Comparison of ENCODE assay signal across 28 cellular contexts in genomic region chr6:21045135-21045616, GRCh38.
DNase-seq lines count a peak whose midpoint lies in the region; FAIRE-seq and TF ChIP-seq lines count a peak whose summit lies in the region.
"Had no signal": no experiment of that assay in that cellular context is flagged by ENCODE, and none has a peak within 500 bp of the region (broad histone marks: within the 10 kb centered on the region; RNA-seq: fewer than 3 reads in every experiment).

No MANE protein-coding gene starts in this region.

- H3K27ac Mint-ChIP-seq in nephron progenitor cell: no peak overlapping the region
- H3K27ac Mint-ChIP-seq: CD4-positive, CD25-positive, alpha-beta regulatory T cell; HFFc6; mesothelial cell of epicardium; naive thymus-derived CD4-positive, alpha-beta T cell had no signal

- no peak overlapping the region for H3K9ac ChIP-seq in MM.1S (ENCODE audit: low read length)
- H3K9ac ChIP-seq: GM23248 had no signal

- DNase-seq in Caki2 (ENCODE audit: low read depth) (peak; percentile 91), nephron progenitor cell (no peak), MM.1S (no peak), epidermal melanocyte (ENCODE audit: insufficient read length, low spot score) (no peak), C1 segment of cervical spinal cord (lab: John Stamatoyannopoulos, UW) (no peak)
- DNase-seq: activated CD4-positive, alpha-beta T cell treated with anti-CD3 and anti-CD28 coated beads for 48 hours; activated naive CD4-positive, alpha-beta T cell treated with anti-CD3 and anti-CD28 coated beads, Interleukin-2, amount 50 U/mL, for 16 hours; anterior cingulate cortex; caudate nucleus; CD4-positive, CD25-positive, alpha-beta regulatory T cell; DMS79; GM23248; head of caudate nucleus; HFFc6; KBM-7; left ventricle myocardium inferior; naive thymus-derived CD4-positive, alpha-beta T cell; NCI-H1436 treated with DMSO at 0.1 percent for 48 hours; NCI-H748 treated with DMSO at 0.1 percent for 48 hours; right cardiac atrium; stimulated activated CD4-positive, alpha-beta T cell treated with anti-CD3 and anti-CD28 coated beads, Interleukin-4, amount 100 ng/mL, for 24 hours; stimulated activated naive CD4-positive, alpha-beta T cell; testis had no signal

- no peaks in the 10 kb centered on the region for H3K9me2 ChIP-seq in MM.1S (replicated peaks; ENCODE audit: insufficient read depth, low read length)

- peak overlapping the region; percentile 12 for H3K4me3 Mint-ChIP-seq in nephron progenitor cell
- H3K4me3 Mint-ChIP-seq: CD4-positive, CD25-positive, alpha-beta regulatory T cell; HFFc6; mesothelial cell of epicardium; naive thymus-derived CD4-positive, alpha-beta T cell had no signal

- no peak overlapping the region for H3K4me3 ChIP-seq in MM.1S (ENCODE audit: low read length)
- H3K4me3 ChIP-seq: GM23248, left ventricle myocardium inferior, testis had no signal

- peaks cover 35% of the 10 kb centered on the region for H3K4me1 Mint-ChIP-seq in nephron progenitor cell

- no peaks in the 10 kb centered on the region for H3K9me3 ChIP-seq in MM.1S (replicated peaks; ENCODE audit: insufficient read depth, low read length)
- H3K9me3 ChIP-seq: left ventricle myocardium inferior, testis had no signal

- peak; percentile 41 for FAIRE-seq in islet of Langerhans (lab: Jason Lieb, UNC)
- FAIRE-seq: GM18507, urothelium cell line had no signal

- no peaks in the 10 kb centered on the region for H3K9me3 Mint-ChIP-seq in nephron progenitor cell
- H3K9me3 Mint-ChIP-seq: CD4-positive, CD25-positive, alpha-beta regulatory T cell; HFFc6; mesothelial cell of epicardium had no signal

- no peaks in the 10 kb centered on the region for H3K79me2 ChIP-seq in MM.1S (ENCODE audit: low read length)

- H3K4me2 ChIP-seq in MM.1S (ENCODE audit: low read depth, low read length): no peak overlapping the region

- no peaks in the 10 kb centered on the region for H3F3A ChIP-seq in MM.1S (ENCODE audit: insufficient read depth, low read length)

- H3K36me3 Mint-ChIP-seq in nephron progenitor cell (ENCODE audit: low read depth): no peaks in the 10 kb centered on the region

- TF ChIP-seq CTCF in VCaP (conservative IDR thresholded peaks at IDR 0.05) (no peak), nephron progenitor cell (IDR thresholded peaks at IDR 0.05) (no peak), MM.1S (IDR thresholded peaks at IDR 0.05; ENCODE audit: low read length) (no peak)

- H3K27me3 Mint-ChIP-seq in nephron progenitor cell (ENCODE audit: low read depth, poor library complexity): no peaks in the 10 kb centered on the region
- H3K27me3 Mint-ChIP-seq: CD4-positive, CD25-positive, alpha-beta regulatory T cell; naive thymus-derived CD4-positive, alpha-beta T cell had no signal

- H2AFZ ChIP-seq in MM.1S (ENCODE audit: low read length): no peak overlapping the region
- H2AFZ ChIP-seq: GM23248 had no signal

- H3K36me3 ChIP-seq in MM.1S (replicated peaks; ENCODE audit: insufficient read depth, low read length): no peaks in the 10 kb centered on the region
- H3K36me3 ChIP-seq: left ventricle myocardium inferior had no signal

- no peaks in the 10 kb centered on the region for H4K20me1 ChIP-seq in MM.1S (ENCODE audit: insufficient read depth, low read length)

- H3K27ac ChIP-seq in VCaP: peak overlapping the region; percentile 59
- H3K27ac ChIP-seq in MM.1S (ENCODE audit: low read length): no peak overlapping the region
- H3K27ac ChIP-seq: GM23248, left ventricle myocardium inferior, testis had no signal

- no peaks in the 10 kb centered on the region for H3K27me3 ChIP-seq in MM.1S (replicated peaks; ENCODE audit: insufficient read depth, low read length)
- H3K27me3 ChIP-seq: testis had no signal

- H3K4me1 ChIP-seq in MM.1S (ENCODE audit: low read length): no peaks in the 10 kb centered on the region
- H3K4me1 ChIP-seq: testis had no signal

- in situ Hi-C loops in Caki2 (cut with HindIII; ENCODE audit: low pct_unique_long_range_greater_than_20kb, low sequenced_read_pairs): no loop called here
